ENCODE assay signal across 8 cellular contexts in the genomic region with DNA sequence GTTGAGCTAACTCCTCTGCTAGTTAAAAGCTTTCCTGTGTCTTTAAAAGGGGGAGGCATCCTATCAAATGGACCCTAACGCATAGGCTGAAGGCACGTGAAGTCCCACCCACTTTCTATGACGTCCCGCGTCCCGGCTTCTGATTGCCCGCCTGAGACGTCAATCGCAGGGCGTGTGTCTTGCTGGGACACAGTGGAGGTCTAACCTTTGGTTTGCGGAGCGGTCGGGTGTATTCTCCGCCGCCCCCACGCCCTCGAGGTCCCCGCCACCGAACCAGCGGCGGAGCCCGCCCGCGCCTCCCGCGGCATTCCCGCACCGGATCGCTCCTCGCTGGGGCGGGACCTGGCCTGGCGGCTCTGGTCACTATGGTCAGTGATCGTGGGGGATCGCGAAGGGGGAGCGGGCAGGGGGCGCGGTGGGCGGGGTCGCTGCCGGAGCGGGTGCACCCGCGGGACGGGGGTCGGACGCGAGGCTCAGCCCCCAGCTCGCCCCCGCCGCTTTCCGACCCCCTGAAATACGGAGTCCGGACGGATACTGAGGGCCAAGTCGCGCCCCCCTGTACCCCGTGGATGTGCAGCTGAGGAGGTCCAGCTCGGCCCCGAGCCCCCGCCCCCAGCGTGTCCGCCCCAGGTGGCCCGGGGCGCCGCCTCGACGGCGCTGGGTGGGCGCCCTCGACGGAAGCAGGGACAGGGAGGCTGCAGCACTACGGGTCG. TPM values are rescaled to one million over a fixed set of nuclear protein-coding genes. Genes with fewer than 3 reads are reported as not detected.
A peak's percentile ranks its signal among the peaks of the same experiment; 100 is the strongest.
DNase-seq lines count a peak whose midpoint lies in the region; ATAC-seq and TF ChIP-seq lines count a peak whose summit lies in the region.

A gene (plus strand): TSS at position 168 of the 713 bp plus-strand sequence. CDS start 198 bp downstream, at position 366.

- peak; percentile 99 for ATAC-seq in GM18502 (IDR thresholded peaks at IDR 0.05; ENCODE audit: poor library complexity, unreplicated experiment)
- peak; percentile 100 for ATAC-seq in HG02981 (IDR thresholded peaks at IDR 0.05; ENCODE audit: unreplicated experiment)

- DNase-seq in NCI-H2029 (lab: John Stamatoyannopoulos, UW) (peak; percentile 85), T1000 (lab: John Stamatoyannopoulos, UW) (peak; percentile 92), astrocyte of the spinal cord (ENCODE audit: low read depth, low spot score) (peak; percentile 99), hippocampal formation (lab: John Stamatoyannopoulos, UW) (peak; percentile 96 to 98), renal cortical epithelial cell (ENCODE audit: low read depth) (peak; percentile 97), cortex of kidney (lab: John Stamatoyannopoulos, UW) (no peak)

- H3K4me3 ChIP-seq in astrocyte of the spinal cord (ENCODE audit: low read depth, low read length), result peak within 1 kb of the TSS; percentile 48

- in situ Hi-C loops in astrocyte of the spinal cord (cut with HindIII; ENCODE audit: low sequenced_read_pairs), result no loop called here

- TF ChIP-seq CTCF in astrocyte of the spinal cord (IDR thresholded peaks at IDR 0.05; ENCODE audit: low read depth, low read length), result no peak

RNA-seq across cellular contexts. Expression of the gene that starts here (rescaled TPM):
- total RNA-seq in renal cortical epithelial cell, result 6.4 and 14.2 TPM in 2 replicates
